ENCODE assay signal across 10 cellular contexts in the genomic region with DNA sequence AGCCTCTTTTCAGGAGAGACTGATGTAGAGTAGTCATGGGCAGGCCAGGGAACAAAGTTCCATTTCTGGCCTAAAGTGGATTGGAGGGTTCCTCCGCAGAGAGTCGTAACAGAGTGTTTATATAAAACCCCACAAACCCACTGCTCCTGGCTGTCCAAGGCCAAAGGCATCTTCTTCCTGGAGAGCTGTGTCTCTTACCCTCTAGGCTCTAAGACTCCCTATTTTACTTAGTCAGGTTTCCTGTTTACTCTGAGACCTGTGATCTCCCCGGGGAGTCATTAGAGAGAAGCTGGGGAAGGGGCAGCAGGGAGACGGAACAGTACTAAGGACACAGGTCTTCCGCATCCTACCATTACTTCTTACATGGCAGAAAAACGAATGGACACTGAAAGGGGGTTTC.
A peak's percentile ranks its signal among the peaks of the same experiment; 100 is the strongest.
DNase-seq lines count a peak whose midpoint lies in the region; ATAC-seq and TF ChIP-seq lines count a peak whose summit lies in the region.
"Had no signal": no experiment of that assay in that cellular context is flagged by ENCODE, and none has a peak within 500 bp of the region (broad histone marks: within the 10 kb centered on the region; RNA-seq: fewer than 3 reads in every experiment).

No MANE protein-coding gene starts in this region.

- H3K9ac ChIP-seq in DND-41 (ENCODE audit: low read depth, low read length) (no peak overlapping the region), Loucy (ENCODE audit: low read depth, low read length, poor library complexity, severe bottlenecking) (peak overlapping the region; percentile 27)

- H3K27me3 ChIP-seq in DND-41 (ENCODE audit: insufficient read depth, low read length, poor library complexity) = no peaks in the 10 kb centered on the region
- no peaks in the 10 kb centered on the region for H3K27me3 ChIP-seq in Loucy (ENCODE audit: insufficient read depth, low read length, poor library complexity, severe bottlenecking)
- H3K27me3 ChIP-seq in esophagus squamous epithelium = no peaks in the 10 kb centered on the region
- no peaks in the 10 kb centered on the region for H3K27me3 ChIP-seq in prostate gland (replicated peaks; ENCODE audit: insufficient read depth)
- H3K27me3 ChIP-seq in HAP-1 (ENCODE audit: low read depth) = no peaks in the 10 kb centered on the region

- TF ChIP-seq CTCF in DND-41 (IDR thresholded peaks at IDR 0.05; ENCODE audit: borderline replicate concordance, extremely low read depth, low read length, poor library complexity, severe bottlenecking) = no peak
- TF ChIP-seq CTCF in Loucy (conservative IDR thresholded peaks at IDR 0.05; ENCODE audit: low read length) = no peak
- no peak for TF ChIP-seq CTCF in esophagus squamous epithelium (IDR thresholded peaks at IDR 0.05)
- TF ChIP-seq CTCF in prostate gland (IDR thresholded peaks at IDR 0.05) = no peak

- H3K4me1 ChIP-seq in DND-41 (ENCODE audit: insufficient read depth, low read length) (no peaks in the 10 kb centered on the region), Loucy (ENCODE audit: insufficient read depth, low read length, poor library complexity, severe bottlenecking) (peaks cover 19% of the 10 kb centered on the region), esophagus squamous epithelium (peaks cover 20 to 34% (median 28%) of the 10 kb centered on the region in 3 donors), prostate gland (replicated peaks) (peaks cover 13% of the 10 kb centered on the region), HAP-1 (no peaks in the 10 kb centered on the region)

- H3K36me3 ChIP-seq in DND-41 (ENCODE audit: insufficient read depth, low read length) (peaks cover 28% of the 10 kb centered on the region), Loucy (ENCODE audit: insufficient read depth, low read length) (peaks cover 55% of the 10 kb centered on the region; the same call in 1 of the 2 replicates), esophagus squamous epithelium (peaks cover 0 to 25% (median 0%) of the 10 kb centered on the region in 3 donors), prostate gland (no peaks in the 10 kb centered on the region), HAP-1 (replicated peaks) (no peaks in the 10 kb centered on the region)

- intact Hi-C loops in esophagus squamous epithelium (cut with DNase I) = no loop called here
- intact Hi-C loops in prostate gland (cut with DNase I) = loop anchor here (5.0 kb wide), 1 partner anchor 88 kb away; no protein-coding TSS in a partner anchor

- H4K20me1 ChIP-seq in DND-41 (ENCODE audit: insufficient read depth, low read length) = 0 out of 2 replicates have a peak, but pooled peaks cover 2% of the 10 kb centered on the region
- no peaks in the 10 kb centered on the region for H4K20me1 ChIP-seq in Loucy (ENCODE audit: insufficient read depth, low read length, poor library complexity, severe bottlenecking)

- H2AFZ ChIP-seq in DND-41 (ENCODE audit: low read depth, low read length) (no peak overlapping the region), Loucy (ENCODE audit: low read length) (no peak overlapping the region)

- H3F3A ChIP-seq in Loucy (ENCODE audit: low read depth) = no peaks in the 10 kb centered on the region

- H3K4me2 ChIP-seq in DND-41 (ENCODE audit: insufficient read depth, low read length) = no peak overlapping the region
- no peak overlapping the region for H3K4me2 ChIP-seq in Loucy (ENCODE audit: low read depth, low read length, poor library complexity, severe bottlenecking)

- in situ Hi-C loops in HAP-1 (cut with MboI; ENCODE audit: low sequenced_read_pairs) = no loop called here

- H3K9me3 ChIP-seq in DND-41 (ENCODE audit: insufficient read depth, low read length, severe bottlenecking) = no peaks in the 10 kb centered on the region
- no peaks in the 10 kb centered on the region for H3K9me3 ChIP-seq in Loucy (ENCODE audit: insufficient read depth, low read depth, low read length)
- no peaks in the 10 kb centered on the region for H3K9me3 ChIP-seq in esophagus squamous epithelium
- H3K9me3 ChIP-seq in prostate gland = no peaks in the 10 kb centered on the region
- no peaks in the 10 kb centered on the region for H3K9me3 ChIP-seq in HAP-1

- DNase-seq in DND-41 (no peak), esophagus squamous epithelium (lab: John Stamatoyannopoulos, UW) (no peak), prostate gland (ENCODE audit: low spot score) (no peak), DMS53 treated with DMSO at 0.1 percent for 48 hours (lab: John Stamatoyannopoulos, UW; ENCODE audit: unreplicated experiment) (no peak), HAP-1 (ENCODE audit: low spot score in 2 of 2) (no peak)
- DNase-seq: activated naive CD4-positive, alpha-beta T cell treated with anti-CD3 and anti-CD28 coated beads, Interleukin-2, amount 50 U/mL, for 16 hours had no signal

- WGBS in esophagus squamous epithelium, 2 donors = 79 to 85% methylated on average over 6 of the region's 6 CpGs
- WGBS in prostate gland = 61% methylated on average over 6 of the region's 6 CpGs

- no peaks in the 10 kb centered on the region for H3K79me2 ChIP-seq in DND-41 (ENCODE audit: insufficient read depth, low read length)
- H3K79me2 ChIP-seq in Loucy (ENCODE audit: insufficient read depth, low read length) = peaks cover 13% of the 10 kb centered on the region; the same call in 1 of the 2 replicates

- ATAC-seq in DND-41 (ENCODE audit: insufficient read depth, low read depth) (no peak), GM18907 (IDR thresholded peaks at IDR 0.05; ENCODE audit: unreplicated experiment) (no peak), HG02798 (IDR thresholded peaks at IDR 0.05; ENCODE audit: poor library complexity, unreplicated experiment) (no peak)

- no peak overlapping the region for H3K4me3 ChIP-seq in DND-41 (ENCODE audit: low read depth in 1 of 2, low read length in 2 of 2)
- no peak overlapping the region for H3K4me3 ChIP-seq in Loucy (ENCODE audit: low read length, poor library complexity, severe bottlenecking)
- H3K4me3 ChIP-seq in esophagus squamous epithelium = no peak overlapping the region
- H3K4me3 ChIP-seq in prostate gland = no peak overlapping the region
- H3K4me3 ChIP-seq in HAP-1 = no peak overlapping the region

- TF ChIP-seq POLR2A in esophagus squamous epithelium (IDR thresholded peaks at IDR 0.05) (no peak), prostate gland (IDR thresholded peaks at IDR 0.05) (no peak)

- no peaks in the 10 kb centered on the region for H3K9me2 ChIP-seq in Loucy (replicated peaks; ENCODE audit: low read depth, low read length)

- H3K27ac ChIP-seq in DND-41 (ENCODE audit: low read length) (peak overlapping the region; percentile 2; the same call in 1 of the 2 replicates), esophagus squamous epithelium (peak overlapping the region; percentile 77 to 93 (median 83)), prostate gland (peak overlapping the region; percentile 68 to 75)
- H3K27ac ChIP-seq: RWPE1 had no signal

Comparison
In these comparisons a context has a peak if more than half of its experiments do, and no peak if none do; other contexts are left out.
1. H3K27ac ChIP-seq: peak in every context shown above with its lines; median percentile 83 in esophagus squamous epithelium; 72 in prostate gland; 2 in DND-41.